In genomic region chr5:181167814-181168488, GRCh38 we compare ENCODE assay signal across 9 cellular contexts. TPM values are rescaled to one million over a fixed set of nuclear protein-coding genes. Genes with fewer than 3 reads are reported as not detected.
A peak's percentile ranks its signal among the peaks of the same experiment; 100 is the strongest.
DNase-seq lines count a peak whose midpoint lies in the region; ATAC-seq and TF ChIP-seq lines count a peak whose summit lies in the region.
"Had no signal": no experiment of that assay in that cellular context is flagged by ENCODE, and none has a peak within 500 bp of the region (broad histone marks: within the 10 kb centered on the region; RNA-seq: fewer than 3 reads in every experiment).

No MANE protein-coding gene starts in this region.

- H3K4me3 Mint-ChIP-seq in CD4-positive, alpha-beta memory T cell = no peak overlapping the region

- no peak overlapping the region for H2AFZ ChIP-seq in GM23248

- H3K36me3 ChIP-seq in GM23248 (ENCODE audit: low read depth) (no peaks in the 10 kb centered on the region), iPS-18a (ENCODE audit: control insufficient read depth, low read depth, low read length) (no peaks in the 10 kb centered on the region), aorta (ENCODE audit: control insufficient read depth in 1 of 2, insufficient read depth in 2 of 2, low read length in 1 of 2) (no peaks in the 10 kb centered on the region), left lung (no peaks in the 10 kb centered on the region)
- H3K36me3 ChIP-seq in CD4-positive, alpha-beta memory T cell (ENCODE audit: insufficient read depth, low read length) = no peaks in the 10 kb centered on the region

- intact Hi-C loops in CD4-positive, alpha-beta memory T cell (cut with micrococcal nuclease) = no loop called here
- intact Hi-C loops in aorta (cut with DNase I) = no loop called here
- intact Hi-C loops in left lung (cut with DNase I) = no loop called here

- DNase-seq in COLO668 (lab: John Stamatoyannopoulos, UW; ENCODE audit: unreplicated experiment) = peak; percentile 1
- DNase-seq in GM23248 = peak; percentile 26
- DNase-seq in SK-N-DZ (ENCODE audit: low spot score) = peak; percentile 55
- DNase-seq in CD4-positive, alpha-beta memory T cell = no peak
- no peak for DNase-seq in aorta
- no peak for DNase-seq in A172 (ENCODE audit: low spot score)
- DNase-seq in left lung = no peak

- no peaks in the 10 kb centered on the region for H3K79me2 ChIP-seq in GM23248 (ENCODE audit: insufficient read depth)

- no peak overlapping the region for H3K9ac ChIP-seq in GM23248
- H3K9ac ChIP-seq in iPS-18a (ENCODE audit: low read length) = no peak overlapping the region

- H3K27me3 ChIP-seq in GM23248 (replicated peaks; ENCODE audit: insufficient read depth) = 0 out of 2 replicates have a peak, but pooled peaks cover 19% of the 10 kb centered on the region
- peaks cover 50% of the 10 kb centered on the region for H3K27me3 ChIP-seq in iPS-18a (ENCODE audit: control insufficient read depth, insufficient read depth, low read length)
- H3K27me3 ChIP-seq in CD4-positive, alpha-beta memory T cell (ENCODE audit: insufficient read depth, low read length) = peaks cover 52% of the 10 kb centered on the region
- no peaks in the 10 kb centered on the region for H3K27me3 ChIP-seq in aorta (ENCODE audit: control insufficient read depth in 1 of 2, insufficient read depth in 2 of 2, low read length in 1 of 2)
- H3K27me3 ChIP-seq in left lung = peaks cover 60 to 100% of the 10 kb centered on the region in 2 donors

- H3K4me2 ChIP-seq in GM23248 (ENCODE audit: unreplicated experiment) = no peak overlapping the region

- 21 to 27% methylated on average over 9 to 11 of the region's 11 CpGs for WGBS in GM23248 (ENCODE audit: low coverage in 1 of 2, low lambda C conversion rate in 2 of 2, missing lambda C conversion rate in 2 of 2), 2 experiments
- 11 to 16% methylated on average over 11 of the region's 11 CpGs for WGBS in aorta, 2 donors

- H3K4me3 ChIP-seq in GM23248 (no peak overlapping the region), iPS-18a (ENCODE audit: low read length) (peak overlapping the region; percentile 81), aorta (ENCODE audit: low read length in 2 of 2) (no peak overlapping the region), left lung (no peak overlapping the region)
- no peak overlapping the region for H3K4me3 ChIP-seq in CD4-positive, alpha-beta memory T cell (ENCODE audit: low read length in 2 of 2)

- no peaks in the 10 kb centered on the region for H4K20me1 ChIP-seq in GM23248 (ENCODE audit: insufficient read depth)

- peak overlapping the region in 2 of 7 donors; percentile 31 to 88 for H3K27ac Mint-ChIP-seq in CD4-positive, alpha-beta memory T cell

- H3K4me1 ChIP-seq in GM23248 (ENCODE audit: insufficient read depth) = no peaks in the 10 kb centered on the region
- H3K4me1 ChIP-seq in iPS-18a (ENCODE audit: control insufficient read depth, low read depth, low read length) = peaks cover 10% of the 10 kb centered on the region
- H3K4me1 ChIP-seq in CD4-positive, alpha-beta memory T cell (ENCODE audit: insufficient read depth, low read length) = peaks cover 16% of the 10 kb centered on the region
- no peaks in the 10 kb centered on the region for H3K4me1 ChIP-seq in aorta (ENCODE audit: control insufficient read depth in 1 of 2, insufficient read depth in 2 of 2, low read length in 2 of 2)
- peaks cover 0 to 9% of the 10 kb centered on the region in 2 donors for H3K4me1 ChIP-seq in left lung

- peaks cover 37% of the 10 kb centered on the region for H3F3A ChIP-seq in GM23248 (ENCODE audit: insufficient read depth)

- peak in 1 of 2 donors; percentile 14 for TF ChIP-seq CTCF in left lung (IDR thresholded peaks at IDR 0.05)

- CTCF ChIA-PET in CD4-positive, alpha-beta memory T cell (lab: Charles Lee; ENCODE audit: partially characterized antibody) = interaction anchor here (1.3 kb wide), 1 partner anchor 8 kb away, joined by 3 read pairs; no protein-coding TSS in a partner anchor

- H3K4me1 Mint-ChIP-seq in CD4-positive, alpha-beta memory T cell = peaks cover 9 to 43% (median 29%) of the 10 kb centered on the region in 4 donors

- no peak for ATAC-seq in aorta (ENCODE audit: low FRiP score)
- no peak for ATAC-seq in left lung

- peaks cover 52 to 72% of the 10 kb centered on the region in 2 donors for H3K27me3 Mint-ChIP-seq in CD4-positive, alpha-beta memory T cell

- H3K36me3 Mint-ChIP-seq in CD4-positive, alpha-beta memory T cell = peaks cover 0 to 6% of the 10 kb centered on the region in 2 donors

- peaks cover 0 to 47% (median 5%) of the 10 kb centered on the region in 8 donors for H3K9me3 Mint-ChIP-seq in CD4-positive, alpha-beta memory T cell

- H3K9me3 ChIP-seq in GM23248 (ENCODE audit: low read depth) = no peaks in the 10 kb centered on the region
- no peaks in the 10 kb centered on the region for H3K9me3 ChIP-seq in iPS-18a (ENCODE audit: control insufficient read depth, low read depth, low read length)
- no peaks in the 10 kb centered on the region for H3K9me3 ChIP-seq in CD4-positive, alpha-beta memory T cell (ENCODE audit: control insufficient read depth in 1 of 2, low read length in 2 of 2)
- no peaks in the 10 kb centered on the region for H3K9me3 ChIP-seq in aorta (ENCODE audit: control insufficient read depth, low read length)
- no peaks in the 10 kb centered on the region for H3K9me3 ChIP-seq in left lung

- H3K9me2 ChIP-seq in GM23248 (ENCODE audit: insufficient read depth) = no peaks in the 10 kb centered on the region

- in situ Hi-C loops in GM23248 (cut with MboI) = no loop called here

- no peak overlapping the region for H3K27ac ChIP-seq in GM23248
- no peak overlapping the region for H3K27ac ChIP-seq in iPS-18a (ENCODE audit: low read length)
- no peak overlapping the region for H3K27ac ChIP-seq in CD4-positive, alpha-beta memory T cell (ENCODE audit: low read depth, low read length)
- no peak overlapping the region for H3K27ac ChIP-seq in aorta (ENCODE audit: low read depth in 1 of 2, low read length in 2 of 2)
- H3K27ac ChIP-seq in left lung = no peak overlapping the region
- H3K27ac ChIP-seq: HL-60 had no signal

- POLR2A ChIA-PET in CD4-positive, alpha-beta memory T cell (lab: Charles Lee; ENCODE audit: partially characterized antibody) = interaction anchor here (0.9 to 1.7 kb wide), 4 partner anchors 21 to 94 kb away, joined by 3 to 6 read pairs (median 4); partner anchors contain the start of gene TRIM52

RNA-seq across cellular contexts. Expression of gene OR2V2, which starts 20.6 kb away (rescaled TPM):
- not detected in 2 replicates for total RNA-seq in GM23248 (2014; rRNA removed; shearing (Covaris generic))
- not detected in 2 replicates for polyA plus RNA-seq in GM23248 (2016; fragmentation: Nextera tagmentation; extraction: Ambion mirVana)
- polyA plus RNA-seq in SK-N-DZ (2014; cell fraction: cytosol; rRNA removed) = not detected in 2 replicates
- not detected in 2 replicates for polyA plus RNA-seq in SK-N-DZ (2014; cell fraction: nucleus; rRNA removed)
- total RNA-seq in CD4-positive, alpha-beta memory T cell = not detected
- not detected for polyA plus RNA-seq in CD4-positive, alpha-beta memory T cell
- total RNA-seq in aorta = not detected
- not detected for polyA plus RNA-seq in aorta
- total RNA-seq in A172 (2014; rRNA removed; shearing (Covaris generic)) = not detected in 2 replicates
- not detected for total RNA-seq in left lung

RNA-seq across cellular contexts. Expression of gene OR2V1, which starts 37.0 kb away (rescaled TPM):
- not detected in 2 replicates for total RNA-seq in GM23248 (2014; rRNA removed; shearing (Covaris generic))
- polyA plus RNA-seq in GM23248 (2016; fragmentation: Nextera tagmentation; extraction: Ambion mirVana) = not detected in 2 replicates
- not detected in 2 replicates for polyA plus RNA-seq in SK-N-DZ (2014; cell fraction: cytosol; rRNA removed)
- polyA plus RNA-seq in SK-N-DZ (2014; cell fraction: nucleus; rRNA removed) = not detected in 2 replicates
- total RNA-seq in CD4-positive, alpha-beta memory T cell = not detected
- not detected for polyA plus RNA-seq in CD4-positive, alpha-beta memory T cell
- not detected for total RNA-seq in aorta
- not detected for polyA plus RNA-seq in aorta
- not detected in 2 replicates for total RNA-seq in A172 (2014; rRNA removed; shearing (Covaris generic))
- not detected for total RNA-seq in left lung

RNA-seq across cellular contexts. Expression of gene TRIM7, which starts 37.0 kb away (rescaled TPM):
- 1.4 and 6.8 TPM in 2 replicates for total RNA-seq in GM23248 (2014; rRNA removed; shearing (Covaris generic))
- 2.5 and 3.1 TPM in 2 replicates for polyA plus RNA-seq in GM23248 (2016; fragmentation: Nextera tagmentation; extraction: Ambion mirVana)
- 0.17 and 1.8 TPM in 2 replicates for polyA plus RNA-seq in SK-N-DZ (2014; cell fraction: cytosol; rRNA removed)
- 2.4 and 4.4 TPM in 2 replicates for polyA plus RNA-seq in SK-N-DZ (2014; cell fraction: nucleus; rRNA removed)
- 1 to 10 TPM; 3.3 to 4.2 TPM for total RNA-seq in CD4-positive, alpha-beta memory T cell
- under 1 TPM; 0.63 to 0.69 TPM for polyA plus RNA-seq in CD4-positive, alpha-beta memory T cell
- 1 to 10 TPM; 3.0 to 6.9 TPM for total RNA-seq in aorta
- polyA plus RNA-seq in aorta = 1 to 10 TPM; 4.3 to 6.3 TPM
- 19.0 and 29.8 TPM in 2 replicates for total RNA-seq in A172 (2014; rRNA removed; shearing (Covaris generic))
- total RNA-seq in left lung = 1 to 10 TPM; 4.3 to 5.7 TPM

RNA-seq across cellular contexts. Expression of gene TRIM41, which starts 55.1 kb away (rescaled TPM):
- total RNA-seq in GM23248 (2014; rRNA removed; shearing (Covaris generic)) = 17.5 and 18.6 TPM in 2 replicates
- polyA plus RNA-seq in GM23248 (2016; fragmentation: Nextera tagmentation; extraction: Ambion mirVana) (3.8 and 4.3 TPM in 2 replicates), aorta (10 to 100 TPM; 15.7 to 22.2 TPM)
- polyA plus RNA-seq in SK-N-DZ (2014; cell fraction: cytosol; rRNA removed) = 12.7 and 19.2 TPM in 2 replicates
- polyA plus RNA-seq in SK-N-DZ (2014; cell fraction: nucleus; rRNA removed) = 56.8 and 82.1 TPM in 2 replicates
- total RNA-seq in CD4-positive, alpha-beta memory T cell = 10 to 100 TPM; 39.9 to 40.7 TPM
- polyA plus RNA-seq in CD4-positive, alpha-beta memory T cell = 1 to 10 TPM; 1.7 to 2.0 TPM
- total RNA-seq in aorta (10 to 100 TPM; 15.2 to 21.4 TPM), left lung (10 to 100 TPM; 24.2 to 24.5 TPM)
- total RNA-seq in A172 (2014; rRNA removed; shearing (Covaris generic)) = 10.3 and 18.2 TPM in 2 replicates

Comparison
In these comparisons a context has a peak if more than half of its experiments do, and no peak if none do; other contexts are left out.
1. DNase-seq: peak in COLO668 (single experiment), GM23248 (single experiment) and SK-N-DZ (single experiment); none in CD4-positive, alpha-beta memory T cell (0 of 5), aorta (0 of 2), A172 (single experiment) and left lung (0 of 2).